In genomic region chr10:73209705-73210104, GRCh38 we compare ENCODE assay signal across 17 cellular contexts. TPM values are rescaled to one million over a fixed set of nuclear protein-coding genes. Genes with fewer than 3 reads are reported as not detected.
A peak's percentile ranks its signal among the peaks of the same experiment; 100 is the strongest.
DNase-seq lines count a peak whose midpoint lies in the region; ATAC-seq and TF ChIP-seq lines count a peak whose summit lies in the region.
"Had no signal": no experiment of that assay in that cellular context is flagged by ENCODE, and none has a peak within 500 bp of the region (broad histone marks: within the 10 kb centered on the region; RNA-seq: fewer than 3 reads in every experiment).

No MANE protein-coding gene starts in this region.

- TF ChIP-seq CTCF in cardiac fibroblast (IDR thresholded peaks at IDR 0.05; ENCODE audit: low read depth, low read length), result no peak

- no peaks in the 10 kb centered on the region for H3K4me1 ChIP-seq in Karpas-422 (ENCODE audit: low read length)
- H3K4me1 ChIP-seq: vagina had no signal

- no peak for TF ChIP-seq EP300 in Ishikawa (IDR thresholded peaks at IDR 0.05; ENCODE audit: borderline replicate concordance)

- peaks cover 5% of the 10 kb centered on the region; the same call in 1 of the 2 replicates for H3K36me3 ChIP-seq in Karpas-422 (ENCODE audit: insufficient read depth, low read length)
- H3K36me3 ChIP-seq: right lobe of liver, vagina had no signal

- ATAC-seq in HG02981 (IDR thresholded peaks at IDR 0.05; ENCODE audit: unreplicated experiment), result no peak
- ATAC-seq: activated naive CD4-positive, alpha-beta T cell treated with anti-CD3 and anti-CD28 coated beads, Interleukin-2, amount 50 U/mL, for 72 hours; right lobe of liver had no signal

- H4K20me1 ChIP-seq in Karpas-422 (ENCODE audit: insufficient read depth, low read depth, low read length), result no peaks in the 10 kb centered on the region

- no peak overlapping the region for H3K4me2 ChIP-seq in Karpas-422 (ENCODE audit: low read depth, low read length, poor library complexity, severe bottlenecking)

- H3K4me3 ChIP-seq in cardiac fibroblast (replicated peaks in 1 of 2; ENCODE audit: low read depth in 2 of 2, low read length in 2 of 2) (no peak overlapping the region), Karpas-422 (ENCODE audit: low read length) (no peak overlapping the region)
- H3K4me3 ChIP-seq: left ventricle myocardium inferior, right lobe of liver, vagina had no signal

- TF ChIP-seq RAD21 in Ishikawa (IDR thresholded peaks at IDR 0.05; ENCODE audit: low read depth), result no peak

- no peak overlapping the region for H3K27ac ChIP-seq in Karpas-422 (ENCODE audit: low read length)
- H3K27ac ChIP-seq: left ventricle myocardium inferior, right lobe of liver, vagina had no signal

- H3K9me3 ChIP-seq in Karpas-422 (ENCODE audit: low read length), result no peaks in the 10 kb centered on the region
- H3K9me3 ChIP-seq: left ventricle myocardium inferior, right lobe of liver, vagina had no signal

- no peak overlapping the region for H3K9ac ChIP-seq in Karpas-422 (ENCODE audit: low read length)

- peaks cover 5% of the 10 kb centered on the region; the same call in 1 of the 2 replicates for H3K79me2 ChIP-seq in Karpas-422 (ENCODE audit: low read length)

- DNase-seq in AG20443 (ENCODE audit: low spot score) (peak; percentile 54), cardiac fibroblast (ENCODE audit: low read depth in 2 of 2) (peak; percentile 23 to 72), iPS-NIHi11 (ENCODE audit: low spot score) (peak; percentile 29), HuH-7.5 (ENCODE audit: low spot score) (no peak), Karpas-422 (no peak)
- no peak for DNase-seq in activated CD4-positive, CD25-positive, alpha-beta regulatory T cell treated with anti-CD3 and anti-CD28 coated beads, Interleukin-2, amount 50 U/mL, for 72 hours
- DNase-seq: activated CD8-positive, alpha-beta memory T cell treated with anti-CD3 and anti-CD28 coated beads, Interleukin-2, amount 50 U/mL, for 4 hours; cerebellar nuclear complex; DND-41; glutamatergic neuron; left ventricle myocardium inferior; right lobe of liver; stimulated activated naive CD4-positive, alpha-beta T cell treated with Interleukin-2 at 50 U/mL for 16 hours had no signal

- no peaks in the 10 kb centered on the region for H3K27me3 ChIP-seq in Karpas-422 (ENCODE audit: low read length)
- H3K27me3 ChIP-seq: right lobe of liver, vagina had no signal

- H3K9me2 ChIP-seq in Karpas-422 (replicated peaks; ENCODE audit: insufficient read depth, low read length), result no peaks in the 10 kb centered on the region

- H2AFZ ChIP-seq in Karpas-422 (ENCODE audit: low read length), result no peak overlapping the region

TF ChIP-seq in Ishikawa, 13 proteins besides CTCF, POLR2A, EP300 and RAD21:
- TF ChIP-seq, protein P1, sequence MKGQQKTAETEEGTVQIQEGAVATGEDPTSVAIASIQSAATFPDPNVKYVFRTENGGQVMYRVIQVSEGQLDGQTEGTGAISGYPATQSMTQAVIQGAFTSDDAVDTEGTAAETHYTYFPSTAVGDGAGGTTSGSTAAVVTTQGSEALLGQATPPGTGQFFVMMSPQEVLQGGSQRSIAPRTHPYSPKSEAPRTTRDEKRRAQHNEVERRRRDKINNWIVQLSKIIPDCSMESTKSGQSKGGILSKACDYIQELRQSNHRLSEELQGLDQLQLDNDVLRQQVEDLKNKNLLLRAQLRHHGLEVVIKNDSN (IDR thresholded peaks at IDR 0.05), result peak; percentile 78
- no peak for TF ChIP-seq FOXM1 (IDR thresholded peaks at IDR 0.05; ENCODE audit: borderline replicate concordance, low read depth)
TF ChIP-seq in Ishikawa: peak in this region for 1.

RNA-seq across cellular contexts. Expression of gene DNAJC9, which starts 37.4 kb away (rescaled TPM):
- total RNA-seq in Karpas-422 (2014; rRNA removed; shearing (Covaris generic); ENCODE audit: low replicate concordance), result 31.7 and 44.1 TPM in 2 replicates

RNA-seq across cellular contexts. Expression of gene FAM149B1, which starts 41.8 kb away (rescaled TPM):
- total RNA-seq in Karpas-422 (2014; rRNA removed; shearing (Covaris generic); ENCODE audit: low replicate concordance), result 18.7 and 31.5 TPM in 2 replicates

RNA-seq across cellular contexts. Expression of gene ECD, which starts 41.9 kb away (rescaled TPM):
- 21.9 and 36.8 TPM in 2 replicates for total RNA-seq in Karpas-422 (2014; rRNA removed; shearing (Covaris generic); ENCODE audit: low replicate concordance)

RNA-seq across cellular contexts. Expression of gene MRPS16, which starts 42.7 kb away (rescaled TPM):
- 78.2 and 88.2 TPM in 2 replicates for total RNA-seq in Karpas-422 (2014; rRNA removed; shearing (Covaris generic); ENCODE audit: low replicate concordance)

Comparison
In these comparisons a context has a peak if more than half of its experiments do, and no peak if none do; other contexts are left out.
1. DNase-seq: peak in AG20443 (single experiment), cardiac fibroblast (2 of 2) and iPS-NIHi11 (single experiment); none in activated CD4-positive, CD25-positive, alpha-beta regulatory T cell treated with anti-CD3 and anti-CD28 coated beads, Interleukin-2, amount 50 U/mL, for 72 hours (single experiment), HuH-7.5 (single experiment) and Karpas-422 (single experiment).